In genomic region chr3:151265866-151266265, GRCh38 we compare ENCODE assay signal across 9 cellular contexts. TPM values are rescaled to one million over a fixed set of nuclear protein-coding genes. Genes with fewer than 3 reads are reported as not detected.
DNase-seq lines count a peak whose midpoint lies in the region; ATAC-seq and TF ChIP-seq lines count a peak whose summit lies in the region.
"Had no signal": no experiment of that assay in that cellular context is flagged by ENCODE, and none has a peak within 500 bp of the region (broad histone marks: within the 10 kb centered on the region; RNA-seq: fewer than 3 reads in every experiment).

No MANE protein-coding gene starts in this region.

- BruUV-seq in Calu3 (replicated peaks; lab: Mats Ljungman, UMichigan), result no TSS peak

- H3K4me1 Mint-ChIP-seq in Calu3 (ENCODE audit: low read depth, unreplicated experiment), result no peaks in the 10 kb centered on the region

- H3K4me3 Mint-ChIP-seq in Calu3 (ENCODE audit: low read depth, unreplicated experiment), result no peak overlapping the region

- CTCF ChIA-PET in Calu3 (lab: Charles Lee), result no interaction called here

- H3K27ac Mint-ChIP-seq in activated naive CD4-positive, alpha-beta T cell treated with anti-CD3 and anti-CD28 coated beads, Interleukin-2, amount 50 U/mL, for 72 hours, result no peak overlapping the region
- H3K27ac Mint-ChIP-seq in Calu3 (ENCODE audit: unreplicated experiment), result no peak overlapping the region

- intact Hi-C loops in Calu3 (cut with micrococcal nuclease; ENCODE audit: unreplicated experiment), result no loop called here

- TF ChIP-seq CTCF in Calu3 (IDR thresholded peaks at IDR 0.05; ENCODE audit: unreplicated experiment), result no peak

- H3K9me3 Mint-ChIP-seq in activated naive CD4-positive, alpha-beta T cell treated with anti-CD3 and anti-CD28 coated beads, Interleukin-2, amount 50 U/mL, for 72 hours, result peaks cover 0 to 5% of the 10 kb centered on the region in 2 donors
- H3K9me3 Mint-ChIP-seq in Calu3 (ENCODE audit: low read depth, unreplicated experiment), result no peaks in the 10 kb centered on the region

- peak; percentile 92 for ATAC-seq in HG03039 (IDR thresholded peaks at IDR 0.05; ENCODE audit: unreplicated experiment)
- ATAC-seq in activated naive CD4-positive, alpha-beta T cell treated with anti-CD3 and anti-CD28 coated beads, Interleukin-2, amount 50 U/mL, for 72 hours, result no peak

- peak; percentile 27 for DNase-seq in DMS153 (lab: John Stamatoyannopoulos, UW)
- no peak for DNase-seq in DMS153 treated with DMSO at 0.1 percent for 48 hours (lab: John Stamatoyannopoulos, UW; ENCODE audit: unreplicated experiment)
- DNase-seq in OCI-M1 (lab: John Stamatoyannopoulos, UW), result peak; percentile 30
- DNase-seq in pons (ENCODE audit: low spot score), result peak; percentile 67
- DNase-seq in activated naive CD4-positive, alpha-beta T cell treated with anti-CD3 and anti-CD28 coated beads, Interleukin-2, amount 50 U/mL, for 72 hours (ENCODE audit: low spot score in 2 of 2), result no peak
- no peak for DNase-seq in T-helper 2 cell
- no peak for DNase-seq in Calu3

- H3K36me3 Mint-ChIP-seq in activated naive CD4-positive, alpha-beta T cell treated with anti-CD3 and anti-CD28 coated beads, Interleukin-2, amount 50 U/mL, for 72 hours, result peaks cover 0 to 7% of the 10 kb centered on the region in 2 donors
- H3K36me3 Mint-ChIP-seq in Calu3 (ENCODE audit: insufficient read depth, unreplicated experiment), result no peaks in the 10 kb centered on the region

- no peaks in the 10 kb centered on the region for H3K27me3 Mint-ChIP-seq in Calu3 (ENCODE audit: unreplicated experiment)

RNA-seq across cellular contexts. Expression of gene P2RY14, which starts 12.5 kb away (rescaled TPM):
- under 1 TPM; 0.14 to 0.68 TPM for total RNA-seq in activated naive CD4-positive, alpha-beta T cell treated with anti-CD3 and anti-CD28 coated beads, Interleukin-2, amount 50 U/mL, for 72 hours
- total RNA-seq in Calu3 (2022), result not detected in 2 replicates
- total RNA-seq: endothelial cell of umbilical vein had no signal

RNA-seq across cellular contexts. Expression of gene GPR87, which starts 50.8 kb away (rescaled TPM):
- 1 to 10 TPM in 1 of 2 donors, under 1 TPM in 1; 0.97 to 1.3 TPM for total RNA-seq in activated naive CD4-positive, alpha-beta T cell treated with anti-CD3 and anti-CD28 coated beads, Interleukin-2, amount 50 U/mL, for 72 hours
- 1.2 and 1.5 TPM in 2 replicates for total RNA-seq in Calu3 (2022)
- total RNA-seq: endothelial cell of umbilical vein had no signal

Comparison
In these comparisons a context has a peak if more than half of its experiments do, and no peak if none do; other contexts are left out.
1. DNase-seq: peak in DMS153 (single experiment), OCI-M1 (single experiment) and pons (single experiment); none in DMS153 treated with DMSO at 0.1 percent for 48 hours (single experiment), activated naive CD4-positive, alpha-beta T cell treated with anti-CD3 and anti-CD28 coated beads, Interleukin-2, amount 50 U/mL, for 72 hours (0 of 2), T-helper 2 cell (0 of 5) and Calu3 (single experiment).